In the genomic region with DNA sequence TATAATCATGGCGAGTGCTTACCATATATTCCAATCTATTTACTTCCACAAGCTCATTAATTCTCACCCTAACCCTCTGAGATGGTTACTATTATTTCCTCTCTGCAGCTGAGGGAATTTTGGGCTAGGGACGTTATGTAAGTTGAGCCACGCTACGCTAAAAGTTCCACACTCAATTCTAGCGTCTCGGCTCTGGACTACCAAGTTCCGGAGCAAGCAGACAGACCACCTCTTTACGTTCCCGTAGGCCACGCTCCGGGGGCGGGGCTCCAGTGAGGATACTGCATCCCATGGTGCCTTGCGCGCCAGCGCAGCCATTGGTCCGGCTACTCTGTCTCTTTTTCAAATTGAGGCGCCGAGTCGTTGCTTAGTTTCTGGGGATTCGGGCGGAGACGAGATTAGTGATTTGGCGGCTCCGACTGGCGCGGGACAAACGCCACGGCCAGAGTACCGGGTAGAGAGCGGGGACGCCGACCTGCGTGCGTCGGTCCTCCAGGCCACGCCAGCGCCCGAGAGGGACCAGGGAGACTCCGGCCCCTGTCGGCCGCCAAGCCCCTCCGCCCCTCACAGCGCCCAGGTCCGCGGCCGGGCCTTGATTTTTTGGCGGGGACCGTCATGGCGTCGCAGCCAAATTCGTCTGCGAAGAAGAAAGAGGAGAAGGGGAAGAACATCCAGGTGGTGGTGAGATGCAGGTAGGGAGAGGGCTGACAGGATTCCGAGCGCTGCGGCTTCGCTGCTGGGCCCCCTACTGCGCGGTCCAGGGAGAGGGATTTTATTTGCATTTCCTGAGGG, we compare ENCODE assay signal across 1 cellular context.
TF ChIP-seq lines count a peak whose summit lies in the region.

A gene (plus strand): TSS at position 370 of the 792 bp plus-strand sequence. CDS start 246 bp downstream, at position 616.

TF ChIP-seq in HepG2, 621 proteins besides CTCF, POLR2A, EP300 and RAD21 (continued from another document and continues in another):
- TF ChIP-seq, protein P1, sequence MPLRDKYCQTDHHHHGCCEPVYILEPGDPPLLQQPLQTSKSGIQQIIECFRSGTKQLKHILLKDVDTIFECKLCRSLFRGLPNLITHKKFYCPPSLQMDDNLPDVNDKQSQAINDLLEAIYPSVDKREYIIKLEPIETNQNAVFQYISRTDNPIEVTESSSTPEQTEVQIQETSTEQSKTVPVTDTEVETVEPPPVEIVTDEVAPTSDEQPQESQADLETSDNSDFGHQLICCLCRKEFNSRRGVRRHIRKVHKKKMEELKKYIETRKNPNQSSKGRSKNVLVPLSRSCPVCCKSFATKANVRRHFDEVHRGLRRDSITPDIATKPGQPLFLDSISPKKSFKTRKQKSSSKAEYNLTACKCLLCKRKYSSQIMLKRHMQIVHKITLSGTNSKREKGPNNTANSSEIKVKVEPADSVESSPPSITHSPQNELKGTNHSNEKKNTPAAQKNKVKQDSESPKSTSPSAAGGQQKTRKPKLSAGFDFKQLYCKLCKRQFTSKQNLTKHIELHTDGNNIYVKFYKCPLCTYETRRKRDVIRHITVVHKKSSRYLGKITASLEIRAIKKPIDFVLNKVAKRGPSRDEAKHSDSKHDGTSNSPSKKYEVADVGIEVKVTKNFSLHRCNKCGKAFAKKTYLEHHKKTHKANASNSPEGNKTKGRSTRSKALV (CRISPR knock-in tag; IDR thresholded peaks at IDR 0.05) = 0 out of 2 replicates have a peak, but pooled peaks have one; percentile 18
- TF ChIP-seq DNMT1 (CRISPR knock-in tag; IDR thresholded peaks at IDR 0.05) (peak; percentile 46; the same call in 1 of the 2 replicates), SP1 (IDR thresholded peaks at IDR 0.05) (no peak), SP1 (CRISPR knock-in tag; IDR thresholded peaks at IDR 0.05) (peak; percentile 74), ZNF326 (CRISPR knock-in tag; IDR thresholded peaks at IDR 0.05; ENCODE audit: borderline replicate concordance) (no peak), ZNF549 (CRISPR knock-in tag; IDR thresholded peaks at IDR 0.05) (peak; percentile 24; the same call in 1 of the 2 replicates), KLF6 (CRISPR knock-in tag; IDR thresholded peaks at IDR 0.05) (peak; percentile 64), ZNF589 (CRISPR knock-in tag; conservative IDR thresholded peaks at IDR 0.05) (no peak), SIN3B (IDR thresholded peaks at IDR 0.05; ENCODE audit: low read length) (peak; percentile 95), ZNF615 (CRISPR knock-in tag; IDR thresholded peaks at IDR 0.05; ENCODE audit: borderline replicate concordance) (no peak), ZNF879 (CRISPR knock-in tag; IDR thresholded peaks at IDR 0.05) (peak; percentile 73), NFATC3 (CRISPR knock-in tag; IDR thresholded peaks at IDR 0.05) (0 out of 2 replicates have a peak, but pooled peaks have one; percentile 30), JUN (CRISPR knock-in tag; IDR thresholded peaks at IDR 0.05) (no peak), SPEN (CRISPR knock-in tag; IDR thresholded peaks at IDR 0.05; ENCODE audit: low read depth) (peak; percentile 66), YY1 (IDR thresholded peaks at IDR 0.05; ENCODE audit: insufficient read depth, insufficient replicate concordance, low read depth, low read length) (peak; percentile 65), ZBTB8A (CRISPR knock-in tag; IDR thresholded peaks at IDR 0.05; ENCODE audit: borderline replicate concordance, low read depth) (no peak), RNF2 (conservative IDR thresholded peaks at IDR 0.05; ENCODE audit: low read depth) (0 out of 2 replicates have a peak, but pooled peaks have one; percentile 18), NCOA2 (CRISPR knock-in tag; IDR thresholded peaks at IDR 0.05) (peak; percentile 30; the same call in 1 of the 2 replicates), NFIC (IDR thresholded peaks at IDR 0.05; ENCODE audit: low read length) (no peak), ZNF883 (CRISPR knock-in tag; IDR thresholded peaks at IDR 0.05; ENCODE audit: not compliant biosample characterization) (no peak), ZNF678 (CRISPR knock-in tag; IDR thresholded peaks at IDR 0.05) (peak; percentile 25; the same call in 1 of the 2 replicates), ZNF44 (CRISPR knock-in tag; IDR thresholded peaks at IDR 0.05) (0 out of 2 replicates have a peak, but pooled peaks have one; percentile 29), SP5 (CRISPR knock-in tag; IDR thresholded peaks at IDR 0.05; ENCODE audit: borderline replicate concordance, low read depth) (peak; percentile 66; the same call in 1 of the 2 replicates), HES4 (CRISPR knock-in tag; IDR thresholded peaks at IDR 0.05; ENCODE audit: borderline replicate concordance) (0 out of 2 replicates have a peak, but pooled peaks have one; percentile 69), SALL2 (CRISPR knock-in tag; IDR thresholded peaks at IDR 0.05) (no peak), BRD4 (CRISPR knock-in tag; IDR thresholded peaks at IDR 0.05) (0 out of 2 replicates have a peak, but pooled peaks have one; percentile 58)
- TF ChIP-seq, protein P2, sequence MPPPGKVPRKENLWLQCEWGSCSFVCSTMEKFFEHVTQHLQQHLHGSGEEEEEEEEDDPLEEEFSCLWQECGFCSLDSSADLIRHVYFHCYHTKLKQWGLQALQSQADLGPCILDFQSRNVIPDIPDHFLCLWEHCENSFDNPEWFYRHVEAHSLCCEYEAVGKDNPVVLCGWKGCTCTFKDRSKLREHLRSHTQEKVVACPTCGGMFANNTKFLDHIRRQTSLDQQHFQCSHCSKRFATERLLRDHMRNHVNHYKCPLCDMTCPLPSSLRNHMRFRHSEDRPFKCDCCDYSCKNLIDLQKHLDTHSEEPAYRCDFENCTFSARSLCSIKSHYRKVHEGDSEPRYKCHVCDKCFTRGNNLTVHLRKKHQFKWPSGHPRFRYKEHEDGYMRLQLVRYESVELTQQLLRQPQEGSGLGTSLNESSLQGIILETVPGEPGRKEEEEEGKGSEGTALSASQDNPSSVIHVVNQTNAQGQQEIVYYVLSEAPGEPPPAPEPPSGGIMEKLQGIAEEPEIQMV (CRISPR knock-in tag; IDR thresholded peaks at IDR 0.05; ENCODE audit: low read depth) = peak; percentile 78
- TF ChIP-seq, protein P3, sequence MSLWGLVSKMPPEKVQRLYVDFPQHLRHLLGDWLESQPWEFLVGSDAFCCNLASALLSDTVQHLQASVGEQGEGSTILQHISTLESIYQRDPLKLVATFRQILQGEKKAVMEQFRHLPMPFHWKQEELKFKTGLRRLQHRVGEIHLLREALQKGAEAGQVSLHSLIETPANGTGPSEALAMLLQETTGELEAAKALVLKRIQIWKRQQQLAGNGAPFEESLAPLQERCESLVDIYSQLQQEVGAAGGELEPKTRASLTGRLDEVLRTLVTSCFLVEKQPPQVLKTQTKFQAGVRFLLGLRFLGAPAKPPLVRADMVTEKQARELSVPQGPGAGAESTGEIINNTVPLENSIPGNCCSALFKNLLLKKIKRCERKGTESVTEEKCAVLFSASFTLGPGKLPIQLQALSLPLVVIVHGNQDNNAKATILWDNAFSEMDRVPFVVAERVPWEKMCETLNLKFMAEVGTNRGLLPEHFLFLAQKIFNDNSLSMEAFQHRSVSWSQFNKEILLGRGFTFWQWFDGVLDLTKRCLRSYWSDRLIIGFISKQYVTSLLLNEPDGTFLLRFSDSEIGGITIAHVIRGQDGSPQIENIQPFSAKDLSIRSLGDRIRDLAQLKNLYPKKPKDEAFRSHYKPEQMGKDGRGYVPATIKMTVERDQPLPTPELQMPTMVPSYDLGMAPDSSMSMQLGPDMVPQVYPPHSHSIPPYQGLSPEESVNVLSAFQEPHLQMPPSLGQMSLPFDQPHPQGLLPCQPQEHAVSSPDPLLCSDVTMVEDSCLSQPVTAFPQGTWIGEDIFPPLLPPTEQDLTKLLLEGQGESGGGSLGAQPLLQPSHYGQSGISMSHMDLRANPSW (CRISPR knock-in tag; IDR thresholded peaks at IDR 0.05; ENCODE audit: borderline replicate concordance) = peak; percentile 45; the same call in 1 of the 2 replicates
- TF ChIP-seq, protein P4, sequence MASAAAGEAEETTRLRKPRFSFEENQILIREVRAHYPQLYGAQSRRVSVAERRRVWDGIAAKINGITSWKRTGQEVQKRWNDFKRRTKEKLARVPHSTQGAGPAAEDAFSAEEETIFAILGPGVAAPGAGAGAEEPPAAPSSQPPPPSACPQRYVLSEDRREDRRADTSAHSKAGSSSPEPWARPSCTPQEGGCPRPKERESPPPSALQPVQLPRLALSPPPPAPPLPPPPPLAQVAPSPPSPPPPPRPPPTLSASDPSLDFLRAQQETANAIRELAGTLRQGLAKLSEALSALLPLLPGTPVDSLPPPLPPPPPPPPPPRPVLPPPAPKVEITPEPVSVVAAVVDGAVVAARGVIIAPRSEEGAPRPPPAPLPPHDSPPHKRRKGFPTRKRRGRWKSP (CRISPR knock-in tag; IDR thresholded peaks at IDR 0.05) = peak; percentile 99
- TF ChIP-seq, protein P5, sequence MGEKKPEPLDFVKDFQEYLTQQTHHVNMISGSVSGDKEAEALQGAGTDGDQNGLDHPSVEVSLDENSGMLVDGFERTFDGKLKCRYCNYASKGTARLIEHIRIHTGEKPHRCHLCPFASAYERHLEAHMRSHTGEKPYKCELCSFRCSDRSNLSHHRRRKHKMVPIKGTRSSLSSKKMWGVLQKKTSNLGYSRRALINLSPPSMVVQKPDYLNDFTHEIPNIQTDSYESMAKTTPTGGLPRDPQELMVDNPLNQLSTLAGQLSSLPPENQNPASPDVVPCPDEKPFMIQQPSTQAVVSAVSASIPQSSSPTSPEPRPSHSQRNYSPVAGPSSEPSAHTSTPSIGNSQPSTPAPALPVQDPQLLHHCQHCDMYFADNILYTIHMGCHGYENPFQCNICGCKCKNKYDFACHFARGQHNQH (CRISPR knock-in tag; IDR thresholded peaks at IDR 0.05) = peak; percentile 30; the same call in 1 of the 2 replicates
- TF ChIP-seq, protein P6, sequence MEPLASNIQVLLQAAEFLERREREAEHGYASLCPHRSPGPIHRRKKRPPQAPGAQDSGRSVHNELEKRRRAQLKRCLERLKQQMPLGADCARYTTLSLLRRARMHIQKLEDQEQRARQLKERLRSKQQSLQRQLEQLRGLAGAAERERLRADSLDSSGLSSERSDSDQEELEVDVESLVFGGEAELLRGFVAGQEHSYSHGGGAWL (CRISPR knock-in tag; IDR thresholded peaks at IDR 0.05) = peak; percentile 67
- TF ChIP-seq, protein P7, sequence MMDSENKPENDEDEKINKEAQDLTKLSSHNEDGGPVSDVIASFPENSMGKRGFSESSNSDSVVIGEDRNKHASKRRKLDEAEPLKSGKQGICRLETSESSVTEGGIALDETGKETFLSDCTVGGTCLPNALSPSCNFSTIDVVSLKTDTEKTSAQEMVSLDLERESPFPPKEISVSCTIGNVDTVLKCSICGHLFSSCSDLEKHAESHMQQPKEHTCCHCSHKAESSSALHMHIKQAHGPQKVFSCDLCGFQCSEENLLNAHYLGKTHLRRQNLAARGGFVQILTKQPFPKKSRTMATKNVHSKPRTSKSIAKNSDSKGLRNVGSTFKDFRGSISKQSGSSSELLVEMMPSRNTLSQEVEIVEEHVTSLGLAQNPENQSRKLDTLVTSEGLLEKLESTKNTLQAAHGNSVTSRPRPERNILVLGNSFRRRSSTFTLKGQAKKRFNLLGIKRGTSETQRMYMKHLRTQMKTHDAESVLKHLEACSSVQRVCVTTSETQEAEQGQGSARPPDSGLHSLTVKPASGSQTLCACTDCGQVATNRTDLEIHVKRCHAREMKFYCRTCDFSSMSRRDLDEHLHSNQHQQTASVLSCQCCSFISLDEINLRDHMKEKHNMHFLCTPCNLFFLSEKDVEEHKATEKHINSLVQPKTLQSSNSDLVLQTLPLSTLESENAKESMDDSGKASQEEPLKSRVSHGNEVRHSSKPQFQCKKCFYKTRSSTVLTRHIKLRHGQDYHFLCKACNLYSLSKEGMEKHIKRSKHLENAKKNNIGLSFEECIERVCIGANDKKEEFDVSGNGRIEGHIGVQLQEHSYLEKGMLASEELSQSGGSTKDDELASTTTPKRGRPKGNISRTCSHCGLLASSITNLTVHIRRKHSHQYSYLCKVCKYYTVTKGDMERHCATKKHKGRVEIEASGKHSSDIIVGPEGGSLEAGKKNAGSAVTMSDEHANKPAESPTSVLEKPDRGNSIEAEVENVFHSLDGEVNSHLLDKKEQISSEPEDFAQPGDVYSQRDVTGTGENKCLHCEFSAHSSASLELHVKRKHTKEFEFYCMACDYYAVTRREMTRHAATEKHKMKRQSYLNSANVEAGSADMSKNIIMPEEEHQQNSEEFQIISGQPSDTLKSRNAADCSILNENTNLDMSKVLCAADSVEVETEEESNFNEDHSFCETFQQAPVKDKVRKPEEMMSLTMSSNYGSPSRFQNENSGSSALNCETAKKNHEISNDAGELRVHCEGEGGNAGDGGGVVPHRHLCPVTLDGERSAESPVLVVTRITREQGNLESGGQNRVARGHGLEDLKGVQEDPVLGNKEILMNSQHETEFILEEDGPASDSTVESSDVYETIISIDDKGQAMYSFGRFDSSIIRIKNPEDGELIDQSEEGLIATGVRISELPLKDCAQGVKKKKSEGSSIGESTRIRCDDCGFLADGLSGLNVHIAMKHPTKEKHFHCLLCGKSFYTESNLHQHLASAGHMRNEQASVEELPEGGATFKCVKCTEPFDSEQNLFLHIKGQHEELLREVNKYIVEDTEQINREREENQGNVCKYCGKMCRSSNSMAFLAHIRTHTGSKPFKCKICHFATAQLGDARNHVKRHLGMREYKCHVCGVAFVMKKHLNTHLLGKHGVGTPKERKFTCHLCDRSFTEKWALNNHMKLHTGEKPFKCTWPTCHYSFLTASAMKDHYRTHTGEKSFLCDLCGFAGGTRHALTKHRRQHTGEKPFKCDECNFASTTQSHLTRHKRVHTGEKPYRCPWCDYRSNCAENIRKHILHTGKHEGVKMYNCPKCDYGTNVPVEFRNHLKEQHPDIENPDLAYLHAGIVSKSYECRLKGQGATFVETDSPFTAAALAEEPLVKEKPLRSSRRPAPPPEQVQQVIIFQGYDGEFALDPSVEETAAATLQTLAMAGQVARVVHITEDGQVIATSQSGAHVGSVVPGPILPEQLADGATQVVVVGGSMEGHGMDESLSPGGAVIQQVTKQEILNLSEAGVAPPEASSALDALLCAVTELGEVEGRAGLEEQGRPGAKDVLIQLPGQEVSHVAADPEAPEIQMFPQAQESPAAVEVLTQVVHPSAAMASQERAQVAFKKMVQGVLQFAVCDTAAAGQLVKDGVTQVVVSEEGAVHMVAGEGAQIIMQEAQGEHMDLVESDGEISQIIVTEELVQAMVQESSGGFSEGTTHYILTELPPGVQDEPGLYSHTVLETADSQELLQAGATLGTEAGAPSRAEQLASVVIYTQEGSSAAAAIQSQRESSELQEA (CRISPR knock-in tag; IDR thresholded peaks at IDR 0.05; ENCODE audit: not compliant biosample characterization) = no peak
- TF ChIP-seq, protein P8, sequence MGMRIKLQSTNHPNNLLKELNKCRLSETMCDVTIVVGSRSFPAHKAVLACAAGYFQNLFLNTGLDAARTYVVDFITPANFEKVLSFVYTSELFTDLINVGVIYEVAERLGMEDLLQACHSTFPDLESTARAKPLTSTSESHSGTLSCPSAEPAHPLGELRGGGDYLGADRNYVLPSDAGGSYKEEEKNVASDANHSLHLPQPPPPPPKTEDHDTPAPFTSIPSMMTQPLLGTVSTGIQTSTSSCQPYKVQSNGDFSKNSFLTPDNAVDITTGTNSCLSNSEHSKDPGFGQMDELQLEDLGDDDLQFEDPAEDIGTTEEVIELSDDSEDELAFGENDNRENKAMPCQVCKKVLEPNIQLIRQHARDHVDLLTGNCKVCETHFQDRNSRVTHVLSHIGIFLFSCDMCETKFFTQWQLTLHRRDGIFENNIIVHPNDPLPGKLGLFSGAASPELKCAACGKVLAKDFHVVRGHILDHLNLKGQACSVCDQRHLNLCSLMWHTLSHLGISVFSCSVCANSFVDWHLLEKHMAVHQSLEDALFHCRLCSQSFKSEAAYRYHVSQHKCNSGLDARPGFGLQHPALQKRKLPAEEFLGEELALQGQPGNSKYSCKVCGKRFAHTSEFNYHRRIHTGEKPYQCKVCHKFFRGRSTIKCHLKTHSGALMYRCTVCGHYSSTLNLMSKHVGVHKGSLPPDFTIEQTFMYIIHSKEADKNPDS (CRISPR knock-in tag; IDR thresholded peaks at IDR 0.05) = no peak
